1 cellular context compared by ENCODE assay signal in the genomic region with DNA sequence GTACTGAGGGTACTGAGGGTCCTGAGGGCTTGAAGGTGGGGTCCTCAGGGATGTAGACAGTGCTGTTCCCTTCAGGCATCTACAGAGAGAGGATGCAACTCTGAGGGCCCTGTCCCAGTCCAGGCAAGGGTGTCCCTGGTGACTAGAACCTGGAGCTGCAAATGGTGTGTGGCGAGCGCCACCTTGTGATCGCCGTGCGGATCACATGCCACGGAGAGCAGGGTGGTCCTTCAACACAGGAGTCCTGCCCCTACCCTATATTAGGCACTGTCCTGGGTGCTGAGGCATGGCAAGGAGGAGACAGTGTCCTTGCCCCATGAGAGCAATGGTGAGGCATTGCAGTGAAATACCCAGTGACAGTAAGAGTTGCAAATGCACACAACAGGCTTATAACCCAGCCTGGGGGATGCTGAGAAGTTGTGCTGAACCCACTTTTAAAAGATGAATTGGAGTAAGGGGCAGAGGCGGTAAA.
A peak's percentile ranks its signal among the peaks of the same experiment; 100 is the strongest.
TF ChIP-seq lines count a peak whose summit lies in the region.

No MANE protein-coding gene starts in this region.

TF ChIP-seq in A549, 52 proteins besides CTCF, POLR2A, EP300 and RAD21 (continued from another document):
- TF ChIP-seq ZFP36 (IDR thresholded peaks at IDR 0.05; ENCODE audit: borderline replicate concordance, partially characterized antibody) (no peak), SMC3 (IDR thresholded peaks at IDR 0.05) (peak; percentile 81), TP53 (CRISPR knock-in tag; IDR thresholded peaks at IDR 0.05) (no peak), BHLHE40 (IDR thresholded peaks at IDR 0.05; ENCODE audit: low read depth, low read length) (no peak), HOXB5 (CRISPR knock-in tag; IDR thresholded peaks at IDR 0.05) (no peak), HOXB13 (CRISPR knock-in tag; IDR thresholded peaks at IDR 0.05; ENCODE audit: low read depth) (no peak)
- TF ChIP-seq, protein P1, sequence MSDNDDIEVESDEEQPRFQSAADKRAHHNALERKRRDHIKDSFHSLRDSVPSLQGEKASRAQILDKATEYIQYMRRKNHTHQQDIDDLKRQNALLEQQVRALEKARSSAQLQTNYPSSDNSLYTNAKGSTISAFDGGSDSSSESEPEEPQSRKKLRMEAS (IDR thresholded peaks at IDR 0.05): no peak
- TF ChIP-seq, protein P2, sequence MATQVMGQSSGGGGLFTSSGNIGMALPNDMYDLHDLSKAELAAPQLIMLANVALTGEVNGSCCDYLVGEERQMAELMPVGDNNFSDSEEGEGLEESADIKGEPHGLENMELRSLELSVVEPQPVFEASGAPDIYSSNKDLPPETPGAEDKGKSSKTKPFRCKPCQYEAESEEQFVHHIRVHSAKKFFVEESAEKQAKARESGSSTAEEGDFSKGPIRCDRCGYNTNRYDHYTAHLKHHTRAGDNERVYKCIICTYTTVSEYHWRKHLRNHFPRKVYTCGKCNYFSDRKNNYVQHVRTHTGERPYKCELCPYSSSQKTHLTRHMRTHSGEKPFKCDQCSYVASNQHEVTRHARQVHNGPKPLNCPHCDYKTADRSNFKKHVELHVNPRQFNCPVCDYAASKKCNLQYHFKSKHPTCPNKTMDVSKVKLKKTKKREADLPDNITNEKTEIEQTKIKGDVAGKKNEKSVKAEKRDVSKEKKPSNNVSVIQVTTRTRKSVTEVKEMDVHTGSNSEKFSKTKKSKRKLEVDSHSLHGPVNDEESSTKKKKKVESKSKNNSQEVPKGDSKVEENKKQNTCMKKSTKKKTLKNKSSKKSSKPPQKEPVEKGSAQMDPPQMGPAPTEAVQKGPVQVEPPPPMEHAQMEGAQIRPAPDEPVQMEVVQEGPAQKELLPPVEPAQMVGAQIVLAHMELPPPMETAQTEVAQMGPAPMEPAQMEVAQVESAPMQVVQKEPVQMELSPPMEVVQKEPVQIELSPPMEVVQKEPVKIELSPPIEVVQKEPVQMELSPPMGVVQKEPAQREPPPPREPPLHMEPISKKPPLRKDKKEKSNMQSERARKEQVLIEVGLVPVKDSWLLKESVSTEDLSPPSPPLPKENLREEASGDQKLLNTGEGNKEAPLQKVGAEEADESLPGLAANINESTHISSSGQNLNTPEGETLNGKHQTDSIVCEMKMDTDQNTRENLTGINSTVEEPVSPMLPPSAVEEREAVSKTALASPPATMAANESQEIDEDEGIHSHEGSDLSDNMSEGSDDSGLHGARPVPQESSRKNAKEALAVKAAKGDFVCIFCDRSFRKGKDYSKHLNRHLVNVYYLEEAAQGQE (IDR thresholded peaks at IDR 0.05): peak; percentile 74
